13 cellular contexts compared by ENCODE assay signal in the genomic region with DNA sequence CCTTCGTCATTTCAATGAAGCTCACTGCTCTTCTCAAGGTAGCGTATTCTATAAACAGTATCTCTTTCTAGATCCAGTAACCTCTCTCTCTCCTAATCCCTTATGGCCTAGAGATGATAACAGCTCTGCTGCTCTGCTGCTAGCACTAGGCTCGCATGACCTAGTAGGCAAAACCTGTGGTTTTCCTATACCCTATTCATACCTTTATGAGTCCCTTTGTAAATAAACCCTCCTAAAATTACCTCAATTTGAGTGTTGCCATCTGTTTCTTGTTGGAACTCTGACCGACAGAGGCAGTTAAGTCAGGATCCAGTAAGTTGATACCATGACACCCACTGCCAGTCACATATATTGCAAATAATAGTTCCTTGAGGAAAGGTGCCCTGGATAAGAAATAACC. TPM values are rescaled to one million over a fixed set of nuclear protein-coding genes. Genes with fewer than 3 reads are reported as not detected.
DNase-seq lines count a peak whose midpoint lies in the region; ATAC-seq and TF ChIP-seq lines count a peak whose summit lies in the region.
"Had no signal": no experiment of that assay in that cellular context is flagged by ENCODE, and none has a peak within 500 bp of the region (broad histone marks: within the 10 kb centered on the region; RNA-seq: fewer than 3 reads in every experiment).

No MANE protein-coding gene starts in this region.

- no peak overlapping the region for H3K9ac ChIP-seq in PC-3 (ENCODE audit: low read length)

- intact Hi-C loops in PC-3 (cut with micrococcal nuclease), result no loop called here

- ATAC-seq in GM19468 (IDR thresholded peaks at IDR 0.05; ENCODE audit: extremely low read depth, unreplicated experiment), result peak; percentile 76
- peak; percentile 58 for ATAC-seq in HG03060 (IDR thresholded peaks at IDR 0.05; ENCODE audit: low read depth, unreplicated experiment)
- no peak for ATAC-seq in PC-3
- ATAC-seq: right cardiac atrium had no signal

- H3K27ac ChIP-seq in DOHH2 (ENCODE audit: low read depth, low read length) (no peak overlapping the region), PC-3 (ENCODE audit: low read length) (no peak overlapping the region)

- POLR2A ChIA-PET in PC-3 (lab: Charles Lee; ENCODE audit: unreplicated experiment), result no interaction called here

- H3K9me2 ChIP-seq in DOHH2 (replicated peaks; ENCODE audit: control insufficient read depth, low read length) (no peaks in the 10 kb centered on the region), PC-3 (replicated peaks; ENCODE audit: low read length) (no peaks in the 10 kb centered on the region)

- H3K9me3 ChIP-seq in DOHH2 (ENCODE audit: control insufficient read depth, insufficient read depth, low read length) (no peaks in the 10 kb centered on the region), PC-3 (ENCODE audit: low read length) (no peaks in the 10 kb centered on the region)

- H3K27me3 ChIP-seq in DOHH2 (ENCODE audit: control insufficient read depth, low read length) (no peaks in the 10 kb centered on the region), PC-3 (ENCODE audit: low read length) (no peaks in the 10 kb centered on the region)

- TF ChIP-seq CTCF in DOHH2 (IDR thresholded peaks at IDR 0.05; ENCODE audit: low read depth, low read length, poor library complexity, severe bottlenecking) (no peak), PC-3 (conservative IDR thresholded peaks at IDR 0.05; ENCODE audit: low read depth, low read length) (no peak)

- peaks cover 53% of the 10 kb centered on the region for H3K36me3 ChIP-seq in DOHH2 (ENCODE audit: control insufficient read depth, low read length)
- H3K36me3 ChIP-seq in PC-3 (ENCODE audit: low read depth, low read length), result peaks cover 48% of the 10 kb centered on the region

- H4K20me1 ChIP-seq in DOHH2 (ENCODE audit: control insufficient read depth, insufficient read depth, low read depth, low read length) (no peaks in the 10 kb centered on the region), PC-3 (ENCODE audit: low read length) (no peaks in the 10 kb centered on the region; the same call in 1 of the 2 replicates)

- no peak overlapping the region for H2AFZ ChIP-seq in PC-3 (ENCODE audit: low read length)

- H3F3A ChIP-seq in DOHH2 (ENCODE audit: control insufficient read depth, insufficient read depth) (no peaks in the 10 kb centered on the region), PC-3 (ENCODE audit: low read length, unreplicated experiment) (no peaks in the 10 kb centered on the region)

- H3K79me2 ChIP-seq in DOHH2 (ENCODE audit: control insufficient read depth, low read length) (peaks cover 14% of the 10 kb centered on the region), PC-3 (ENCODE audit: low read length) (peaks cover 11% of the 10 kb centered on the region)

- BruUV-seq in PC-3 (replicated peaks; lab: Mats Ljungman, UMichigan), result no TSS peak

- H3K4me2 ChIP-seq in DOHH2 (ENCODE audit: low read length) (peak overlapping the region; percentile 36), PC-3 (ENCODE audit: low read length) (no peak overlapping the region)

- CTCF ChIA-PET in PC-3 (lab: Charles Lee), result no interaction called here

- H3K4me1 ChIP-seq in DOHH2 (ENCODE audit: control insufficient read depth, low read length) (peaks cover 30% of the 10 kb centered on the region), PC-3 (ENCODE audit: insufficient read depth, low read length) (peaks cover 7% of the 10 kb centered on the region)

- DNase-seq in NCI-H2196 treated with DMSO at 0.1 percent for 48 hours (lab: John Stamatoyannopoulos, UW; ENCODE audit: unreplicated experiment), result peak; percentile 72
- DNase-seq in PC-3, result no peak
- no peak for DNase-seq in D341Med (ENCODE audit: low spot score)
- no peak for DNase-seq in retina
- no peak for DNase-seq in HPDE6-E6E7 (ENCODE audit: extremely low spot score)
- DNase-seq: activated naive CD4-positive, alpha-beta T cell treated with anti-CD3 and anti-CD28 coated beads for 36 hours; cerebellar nuclear complex; right cardiac atrium; T-helper 1 cell had no signal

- no peak overlapping the region; the same call in 1 of the 2 replicates for H3K4me3 ChIP-seq in DOHH2 (ENCODE audit: low read length)
- H3K4me3 ChIP-seq in PC-3 (ENCODE audit: low read length), result no peak overlapping the region

RNA-seq across cellular contexts. Expression of a gene that starts 7.3 kb away (rescaled TPM):
- 40.9 and 62.6 TPM in 2 replicates for total RNA-seq in PC-3 (2014; rRNA removed)

RNA-seq across cellular contexts. Expression of a gene that starts 38.2 kb away (rescaled TPM):
- total RNA-seq in PC-3 (2014; rRNA removed), result not detected in 2 replicates
- total RNA-seq: activated naive CD4-positive, alpha-beta T cell treated with anti-CD3 and anti-CD28 coated beads for 36 hours; fibroblast of lung had no signal
